38 cellular contexts compared by ENCODE assay signal in genomic region chr1:186915555-186915954, GRCh38.
DNase-seq lines count a peak whose midpoint lies in the region; ATAC-seq, FAIRE-seq and TF ChIP-seq lines count a peak whose summit lies in the region.
"Had no signal": no experiment of that assay in that cellular context is flagged by ENCODE, and none has a peak within 500 bp of the region (broad histone marks: within the 10 kb centered on the region; RNA-seq: fewer than 3 reads in every experiment).

No MANE protein-coding gene starts in this region.

- FAIRE-seq in A549 (lab: Jason Lieb, UNC): no peak
- FAIRE-seq in H1 (lab: Jason Lieb, UNC): no peak

- H2BK120ac ChIP-seq in H1 (replicated peaks; ENCODE audit: low read depth, low read length): no peak overlapping the region

- DNase-seq in A549 (ENCODE audit: low read depth in 1 of 2, low spot score in 1 of 2) (no peak), Calu3 (no peak), RWPE1 (ENCODE audit: low spot score) (no peak), H1 (ENCODE audit: low read depth in 1 of 2, low spot score in 2 of 2) (no peak), NCI-H1092 (lab: John Stamatoyannopoulos, UW) (no peak), GM23248 (no peak)
- no peak for DNase-seq in stimulated activated naive CD8-positive, alpha-beta T cell treated with anti-CD3 and anti-CD28 coated beads, Interleukin-15, amount 100 ng/mL, for 72 hours
- DNase-seq: activated CD4-positive, alpha-beta T cell treated with anti-CD3 and anti-CD28 coated beads for 4 hours; amygdala; cortex of kidney; DND-41; H7; hypothalamus; KG1; left colon; mammary epithelial cell; MM.1S; mucosa of descending colon; natural killer cell; NCI-H1417 treated with DMSO at 0.1 percent for 48 hours; NCI-H2081 treated with DMSO at 0.1 percent for 48 hours; NCI-H2227 treated with DMSO at 0.1 percent for 48 hours; NCI-H526; occipital lobe; Peyer's patch; SHP77 treated with DMSO at 0.1 percent for 48 hours; sigmoid colon; stimulated activated CD4-positive, alpha-beta T cell treated with anti-CD3 and anti-CD28 coated beads, Interleukin-12 subunit alpha, Interleukin-12 subunit beta, amount 100 ng/mL, for 4 hours; stimulated activated CD4-positive, alpha-beta T cell treated with anti-CD3 and anti-CD28 coated beads, Interleukin-4, amount 100 ng/mL, for 1 hour; T1000; WERI-Rb-1 had no signal

- no peaks in the 10 kb centered on the region for H3K9me2 ChIP-seq in GM23248 (ENCODE audit: insufficient read depth)

- no peaks in the 10 kb centered on the region for H3K9me3 Mint-ChIP-seq in Calu3 (ENCODE audit: low read depth, unreplicated experiment)
- no peaks in the 10 kb centered on the region for H3K9me3 Mint-ChIP-seq in stimulated activated naive CD8-positive, alpha-beta T cell treated with anti-CD3 and anti-CD28 coated beads, Interleukin-15, amount 100 ng/mL, for 72 hours
- H3K9me3 Mint-ChIP-seq: activated naive CD4-positive, alpha-beta T cell treated with anti-CD3 and anti-CD28 coated beads, Interleukin-2, amount 50 U/mL, for 24 hours had no signal

- POLR2A ChIA-PET in A549 (lab: Yijun Ruan, JAX): interaction anchor here (1.4 kb wide), 1 partner anchor 540 kb away, joined by 4 read pairs; the partner anchor contains the start of gene TPR
- POLR2A ChIA-PET in RWPE1 (lab: Yijun Ruan, JAX; ENCODE audit: low non-redundant PET): no interaction called here
- POLR2A ChIA-PET in H1 (lab: Charles Lee; ENCODE audit: partially characterized antibody): no interaction called here

- no peak overlapping the region for H3K18ac ChIP-seq in H1 (ENCODE audit: extremely low read depth, low read length)

- H3K4me1 Mint-ChIP-seq in Calu3 (ENCODE audit: low read depth, unreplicated experiment): peaks cover 30% of the 10 kb centered on the region
- no peaks in the 10 kb centered on the region for H3K4me1 Mint-ChIP-seq in stimulated activated naive CD8-positive, alpha-beta T cell treated with anti-CD3 and anti-CD28 coated beads, Interleukin-15, amount 100 ng/mL, for 72 hours
- H3K4me1 Mint-ChIP-seq: activated naive CD4-positive, alpha-beta T cell treated with anti-CD3 and anti-CD28 coated beads, Interleukin-2, amount 50 U/mL, for 24 hours; natural killer cell had no signal

- H3K36me3 Mint-ChIP-seq in Calu3 (ENCODE audit: insufficient read depth, unreplicated experiment): no peaks in the 10 kb centered on the region
- H3K36me3 Mint-ChIP-seq: activated naive CD4-positive, alpha-beta T cell treated with anti-CD3 and anti-CD28 coated beads, Interleukin-2, amount 50 U/mL, for 24 hours; natural killer cell had no signal

- H2AFZ ChIP-seq in H1 (ENCODE audit: low read length) (no peak overlapping the region), GM23248 (no peak overlapping the region; the same call in 1 of the 2 replicates)

- H3K27ac Mint-ChIP-seq in Calu3 (ENCODE audit: unreplicated experiment): peak overlapping the region; percentile 52
- no peak overlapping the region for H3K27ac Mint-ChIP-seq in stimulated activated naive CD8-positive, alpha-beta T cell treated with anti-CD3 and anti-CD28 coated beads, Interleukin-15, amount 100 ng/mL, for 72 hours
- H3K27ac Mint-ChIP-seq: activated naive CD4-positive, alpha-beta T cell treated with anti-CD3 and anti-CD28 coated beads, Interleukin-2, amount 50 U/mL, for 24 hours; natural killer cell had no signal

- ATAC-seq in A549 (no peak), GM18517 (IDR thresholded peaks at IDR 0.05; ENCODE audit: unreplicated experiment) (no peak)
- ATAC-seq in stimulated activated naive CD8-positive, alpha-beta T cell treated with anti-CD3 and anti-CD28 coated beads, Interleukin-15, amount 100 ng/mL, for 72 hours: no peak
- ATAC-seq: esophagus mucosa, gastroesophageal sphincter, left colon, mucosa of descending colon, natural killer cell had no signal

- no peaks in the 10 kb centered on the region for H3K27me3 ChIP-seq in H1 (replicated peaks in 1 of 4; ENCODE audit: control insufficient read depth in 3 of 4, extremely low read depth in 1 of 4, insufficient read depth in 3 of 4, low read length in 3 of 4)
- H3K27me3 ChIP-seq in GM23248 (replicated peaks; ENCODE audit: insufficient read depth): no peaks in the 10 kb centered on the region
- H3K27me3 ChIP-seq: BLaER1, breast epithelium, gastroesophageal sphincter, Peyer's patch, sigmoid colon, tibial nerve had no signal

- no peak overlapping the region for H3K4me3 Mint-ChIP-seq in Calu3 (ENCODE audit: low read depth, unreplicated experiment)
- H3K4me3 Mint-ChIP-seq in stimulated activated naive CD8-positive, alpha-beta T cell treated with anti-CD3 and anti-CD28 coated beads, Interleukin-15, amount 100 ng/mL, for 72 hours: no peak overlapping the region
- H3K4me3 Mint-ChIP-seq: activated naive CD4-positive, alpha-beta T cell treated with anti-CD3 and anti-CD28 coated beads, Interleukin-2, amount 50 U/mL, for 24 hours; natural killer cell had no signal

- BruUV-seq in Calu3 (replicated peaks; lab: Mats Ljungman, UMichigan): no TSS peak

- peaks cover 5% of the 10 kb centered on the region; the same call in 1 of the 3 replicates for H3K4me1 ChIP-seq in A549
- no peaks in the 10 kb centered on the region for H3K4me1 ChIP-seq in H1 (replicated peaks in 1 of 4; ENCODE audit: control insufficient read depth in 3 of 4, insufficient read depth in 4 of 4, low read length in 3 of 4)
- H3K4me1 ChIP-seq in GM23248 (ENCODE audit: insufficient read depth): no peaks in the 10 kb centered on the region
- H3K4me1 ChIP-seq: BLaER1, breast epithelium, gastroesophageal sphincter, sigmoid colon, tibial nerve had no signal

- no peak for TF ChIP-seq EP300 in A549 (IDR thresholded peaks at IDR 0.05)
- no peak for TF ChIP-seq EP300 in H1 (IDR thresholded peaks at IDR 0.05; ENCODE audit: borderline replicate concordance in 1 of 2, low read depth in 2 of 2, low read length in 2 of 2)

- TF ChIP-seq POLR2A in A549 (IDR thresholded peaks at IDR 0.05; ENCODE audit: low read length): no peak
- no peak for TF ChIP-seq POLR2A in H1 (IDR thresholded peaks at IDR 0.05; ENCODE audit: control extremely low read depth in 1 of 2, low read depth in 2 of 2, low read length in 2 of 2)

- no peak overlapping the region for H2BK20ac ChIP-seq in H1 (ENCODE audit: low read length)

- H3K4me2 ChIP-seq in A549 (no peak overlapping the region), H1 (ENCODE audit: insufficient read depth in 1 of 2, low read depth in 2 of 2, low read length in 2 of 2) (no peak overlapping the region), GM23248 (ENCODE audit: unreplicated experiment) (no peak overlapping the region)
- H3K4me2 ChIP-seq: BLaER1 had no signal

- H3K4ac ChIP-seq in H1 (replicated peaks; ENCODE audit: insufficient read length, low read depth, low read length): no peak overlapping the region

- in situ Hi-C loops in GM23248 (cut with MboI): no loop called here

- H3K79me2 ChIP-seq in H1 (ENCODE audit: control insufficient read depth in 1 of 2, insufficient read depth in 2 of 2, low read length in 2 of 2) (no peaks in the 10 kb centered on the region), GM23248 (ENCODE audit: insufficient read depth) (no peaks in the 10 kb centered on the region)

- no peaks in the 10 kb centered on the region for H3K23me2 ChIP-seq in H1 (ENCODE audit: low read depth, low read length)

- intact Hi-C loops in Calu3 (cut with micrococcal nuclease; ENCODE audit: unreplicated experiment): loop anchor here (5.0 to 10.0 kb wide), 2 partner anchors 191 to 308 kb away; no protein-coding TSS in a partner anchor

- no peak overlapping the region for H2AK5ac ChIP-seq in H1 (ENCODE audit: low read depth, low read length)

- H3K36me3 ChIP-seq in H1 (ENCODE audit: control insufficient read depth in 2 of 4, insufficient read depth in 4 of 4, low read length in 3 of 4) (no peaks in the 10 kb centered on the region), GM23248 (ENCODE audit: low read depth) (no peaks in the 10 kb centered on the region)
- H3K36me3 ChIP-seq: BLaER1, breast epithelium, gastroesophageal sphincter, WERI-Rb-1 had no signal

- H4K8ac ChIP-seq in H1 (ENCODE audit: extremely low read depth, insufficient read depth, low read length): no peak overlapping the region

- H3K79me1 ChIP-seq in H1 (ENCODE audit: low read depth, low read length): no peaks in the 10 kb centered on the region

- no peak overlapping the region for H2BK5ac ChIP-seq in H1 (ENCODE audit: low read depth, low read length)

- H3K27me3 Mint-ChIP-seq in Calu3 (ENCODE audit: unreplicated experiment): no peaks in the 10 kb centered on the region
- no peaks in the 10 kb centered on the region for H3K27me3 Mint-ChIP-seq in stimulated activated naive CD8-positive, alpha-beta T cell treated with anti-CD3 and anti-CD28 coated beads, Interleukin-15, amount 100 ng/mL, for 72 hours
- H3K27me3 Mint-ChIP-seq: activated naive CD4-positive, alpha-beta T cell treated with anti-CD3 and anti-CD28 coated beads, Interleukin-2, amount 50 U/mL, for 24 hours had no signal

- peak; percentile 43 for TF ChIP-seq CTCF in A549 (IDR thresholded peaks at IDR 0.05)
- TF ChIP-seq CTCF in Calu3 (IDR thresholded peaks at IDR 0.05; ENCODE audit: unreplicated experiment): no peak
- TF ChIP-seq CTCF in RWPE1 (conservative IDR thresholded peaks at IDR 0.05; ENCODE audit: low read depth): 0 out of 2 replicates have a peak, but pooled peaks have one; percentile 11
- TF ChIP-seq CTCF in H1 (IDR thresholded peaks at IDR 0.05; ENCODE audit: control extremely low read depth in 1 of 3, insufficient read depth in 1 of 3, low read depth in 1 of 3, low read length in 3 of 3): no peak

- H4K20me1 ChIP-seq in H1 (replicated peaks in 1 of 2; ENCODE audit: control insufficient read depth in 1 of 2, insufficient read depth in 2 of 2, low read length in 2 of 2): no peaks in the 10 kb centered on the region
- no peaks in the 10 kb centered on the region for H4K20me1 ChIP-seq in GM23248 (ENCODE audit: insufficient read depth)
- H4K20me1 ChIP-seq: BLaER1 had no signal

- no peak overlapping the region for H3K14ac ChIP-seq in H1 (ENCODE audit: insufficient read length)

- H3K9me3 ChIP-seq in A549: no peaks in the 10 kb centered on the region
- no peaks in the 10 kb centered on the region for H3K9me3 ChIP-seq in H1 (ENCODE audit: insufficient read depth in 2 of 2, low read depth in 1 of 2, low read length in 1 of 2)
- no peaks in the 10 kb centered on the region for H3K9me3 ChIP-seq in GM23248 (ENCODE audit: low read depth)
- H3K9me3 ChIP-seq: BLaER1, breast epithelium, gastroesophageal sphincter, mucosa of descending colon, Peyer's patch, sigmoid colon, tibial nerve had no signal

- no peak overlapping the region for H2BK15ac ChIP-seq in H1 (ENCODE audit: low read length)

- H3K4me3 ChIP-seq in A549: no peak overlapping the region
- no peak overlapping the region for H3K4me3 ChIP-seq in H1 (ENCODE audit: extremely low read depth in 1 of 4, insufficient read depth in 2 of 4, low read depth in 3 of 4, low read length in 4 of 4)
- H3K4me3 ChIP-seq in GM23248: no peak overlapping the region
- H3K4me3 ChIP-seq: BLaER1, breast epithelium, gastroesophageal sphincter, mucosa of descending colon, Peyer's patch, sigmoid colon, tibial nerve had no signal

- 35% methylated on average over 4 of the region's 4 CpGs for WGBS in A549 (ENCODE audit: missing lambda C conversion rate)
- whole genome bisulfite sequencing in H1 (ENCODE audit: extremely low coverage in 1 of 2, insufficient coverage in 1 of 2, insufficient read length in 1 of 2, insufficient replicate concordance in 2 of 2, low coverage in 1 of 2, low lambda C conversion rate in 2 of 2, missing lambda C conversion rate in 1 of 2), 2 experiments: 93% methylated on average over 4 of the region's 4 CpGs; no CpG with 5 or more reads in 1 of the 2 experiments
- 44 to 48% methylated on average over 4 of the region's 4 CpGs for WGBS in GM23248 (ENCODE audit: low coverage in 1 of 2, low lambda C conversion rate in 2 of 2, missing lambda C conversion rate in 2 of 2), 2 experiments

- peak overlapping the region in 1 of 2 experiments; percentile 41; a peak in 3 of 6 replicates for H3K27ac ChIP-seq in A549
- H3K27ac ChIP-seq in RWPE1: no peak overlapping the region
- H3K27ac ChIP-seq in H1 (ENCODE audit: low read depth, low read length): no peak overlapping the region
- H3K27ac ChIP-seq in GM23248: no peak overlapping the region
- H3K27ac ChIP-seq: BLaER1, breast epithelium, gastroesophageal sphincter, Peyer's patch, sigmoid colon, tibial nerve, WERI-Rb-1 had no signal

- H3K56ac ChIP-seq in H1 (replicated peaks; ENCODE audit: insufficient read length, low read depth, low read length): no peak overlapping the region

- H3K9ac ChIP-seq in H1 (replicated peaks in 1 of 4; ENCODE audit: extremely low read depth in 1 of 4, low read depth in 3 of 4, low read length in 3 of 4) (no peak overlapping the region), GM23248 (no peak overlapping the region)
- H3K9ac ChIP-seq: BLaER1 had no signal

- CTCF ChIA-PET in A549 (lab: Yijun Ruan, JAX) (interaction anchor here (0.9 to 2.7 kb wide), 4 partner anchors 9 to 310 kb away, joined by 3 to 14 read pairs (median 4); no protein-coding TSS in a partner anchor), Calu3 (lab: Charles Lee) (interaction anchor here (0.6 to 1.5 kb wide), 7 partner anchors 38 to 539 kb away, joined by 3 to 5 read pairs (median 3); no protein-coding TSS in a partner anchor), RWPE1 (lab: Yijun Ruan, JAX) (interaction anchor here (0.8 to 1.3 kb wide), 3 partner anchors 12 to 433 kb away, joined by 3 to 4 read pairs (median 4); no protein-coding TSS in a partner anchor), H1 (lab: Charles Lee; ENCODE audit: partially characterized antibody) (interaction anchor here (0.6 to 4.3 kb wide), 6 partner anchors 9 to 71 kb away, joined by 3 to 33 read pairs (median 4); no protein-coding TSS in a partner anchor)

- peak; percentile 53 to 72 for TF ChIP-seq RAD21 in A549 (conservative IDR thresholded peaks at IDR 0.05 in 1 of 2, IDR thresholded peaks at IDR 0.05 in 1 of 2)
- peak; percentile 11 to 17; a peak in 2 of 4 replicates for TF ChIP-seq RAD21 in H1 (IDR thresholded peaks at IDR 0.05 in 1 of 2, conservative IDR thresholded peaks at IDR 0.05 in 1 of 2; ENCODE audit: low read depth in 2 of 2, low read length in 2 of 2)

- no peaks in the 10 kb centered on the region for H3F3A ChIP-seq in GM23248 (ENCODE audit: insufficient read depth)

- no peak overlapping the region for H4K91ac ChIP-seq in H1 (replicated peaks; ENCODE audit: insufficient read length, low read length)

- no peak overlapping the region for H4K5ac ChIP-seq in H1 (ENCODE audit: insufficient read length, low read depth, low read length)

- no peak overlapping the region for H3K23ac ChIP-seq in H1 (ENCODE audit: insufficient read length)

- no peak overlapping the region for H2BK12ac ChIP-seq in H1 (ENCODE audit: low read depth, low read length)

Comparison
In these comparisons a context has a peak if more than half of its experiments do, and no peak if none do; other contexts are left out.
1. CTCF ChIP-seq: peak in A549 (single experiment) and RWPE1 (single experiment); none in Calu3 (single experiment) and H1 (0 of 3).
2. Of the 18 proteins assayed by ChIP-seq in both H1 and A549: peak only in H1: none; only in A549: CTCF; in both: RAD21; in neither: 16.